Comparison of ENCODE assay signal across 23 cellular contexts in the genomic region with DNA sequence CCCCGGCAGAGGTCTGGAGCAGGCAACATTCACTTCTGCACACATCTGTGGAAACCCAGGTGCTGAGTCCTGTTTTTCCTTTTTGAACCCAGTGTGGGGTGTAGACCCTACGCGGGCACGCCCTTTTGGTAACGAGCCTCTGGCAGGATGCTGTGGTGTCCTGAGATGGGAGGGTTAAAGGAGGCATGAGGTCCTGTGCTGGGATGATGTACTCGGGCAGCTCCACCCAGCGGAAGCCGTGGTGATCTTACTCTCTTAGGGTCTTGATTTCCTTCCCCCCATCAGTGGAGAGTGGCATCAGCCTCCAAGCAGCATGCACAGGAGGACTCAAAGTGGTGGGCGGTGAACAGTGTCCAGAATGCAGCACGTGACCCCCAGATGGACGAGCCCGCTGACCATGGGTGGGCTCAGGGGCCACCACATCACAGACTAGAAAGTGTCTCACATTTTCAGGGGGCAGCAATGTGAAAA.
DNase-seq lines count a peak whose midpoint lies in the region; ATAC-seq and TF ChIP-seq lines count a peak whose summit lies in the region.
"Had no signal": no experiment of that assay in that cellular context is flagged by ENCODE, and none has a peak within 500 bp of the region (broad histone marks: within the 10 kb centered on the region; RNA-seq: fewer than 3 reads in every experiment).

No MANE protein-coding gene starts in this region.

- no peak for TF ChIP-seq CTCF in activated CD8-positive, alpha-beta T cell treated with anti-CD3 and anti-CD28 coated beads for 36 hours (IDR thresholded peaks at IDR 0.05)
- peak; percentile 11; the same call in 1 of the 2 replicates for TF ChIP-seq CTCF in OCI-LY1 (IDR thresholded peaks at IDR 0.05; ENCODE audit: low read length)
- TF ChIP-seq CTCF in coronary artery (IDR thresholded peaks at IDR 0.05): no peak
- no peak for TF ChIP-seq CTCF in osteocyte (IDR thresholded peaks at IDR 0.05)

- no peaks in the 10 kb centered on the region for H3K9me2 ChIP-seq in OCI-LY1 (ENCODE audit: low read depth, low read length)

- no peak overlapping the region for H3K4me2 ChIP-seq in OCI-LY1 (ENCODE audit: low read length)

- no peaks in the 10 kb centered on the region for H3K36me3 ChIP-seq in OCI-LY1 (ENCODE audit: insufficient read depth, low read length)
- H3K36me3 ChIP-seq: esophagus muscularis mucosa, gastrocnemius medialis, ovary, right atrium auricular region had no signal

- H3K27ac ChIP-seq in OCI-LY1 (ENCODE audit: low read depth, low read length, poor library complexity, severe bottlenecking): no peak overlapping the region
- no peak overlapping the region for H3K27ac ChIP-seq in coronary artery
- H3K27ac ChIP-seq: esophagus muscularis mucosa, gastrocnemius medialis, ovary, right atrium auricular region had no signal

- CTCF ChIA-PET in activated CD8-positive, alpha-beta T cell treated with anti-CD3 and anti-CD28 coated beads, Interleukin-2, amount 10 ng/mL, durations not matched to agents 7 days and 5 days (lab: Charles Lee): interaction anchor here (1.3 kb wide), 1 partner anchor 53 kb away, joined by 5 read pairs; no protein-coding TSS in a partner anchor
- CTCF ChIA-PET in activated CD8-positive, alpha-beta T cell treated with anti-CD3 and anti-CD28 coated beads for 36 hours (lab: Charles Lee): no interaction called here

- peaks cover under 1% of the 10 kb centered on the region for H3K36me3 Mint-ChIP-seq in activated CD8-positive, alpha-beta T cell treated with anti-CD3 and anti-CD28 coated beads, Interleukin-2, amount 10 ng/mL, durations not matched to agents 7 days and 5 days (ENCODE audit: low read depth)
- no peaks in the 10 kb centered on the region for H3K36me3 Mint-ChIP-seq in activated CD8-positive, alpha-beta T cell treated with anti-CD3 and anti-CD28 coated beads for 36 hours (ENCODE audit: low read depth)
- H3K36me3 Mint-ChIP-seq in osteocyte (ENCODE audit: unreplicated experiment): no peaks in the 10 kb centered on the region
- no peaks in the 10 kb centered on the region for H3K36me3 Mint-ChIP-seq in natural killer cell treated with Interleukin-12 subunit alpha and Interleukin-12 subunit beta and Interleukin-15 and Interleukin-18, amount 100 ng/mL, for 72 hours
- H3K36me3 Mint-ChIP-seq: activated naive CD8-positive, alpha-beta T cell had no signal

- H3K4me1 ChIP-seq in OCI-LY1 (ENCODE audit: insufficient read depth, low read length, severe bottlenecking): no peaks in the 10 kb centered on the region
- H3K4me1 ChIP-seq: Caco-2, esophagus muscularis mucosa, gastrocnemius medialis, right atrium auricular region had no signal

- H4K20me1 ChIP-seq in OCI-LY1 (ENCODE audit: insufficient read depth, low read length): no peaks in the 10 kb centered on the region

- H3K27me3 ChIP-seq in OCI-LY1 (ENCODE audit: insufficient read depth, low read length): peaks cover 3% of the 10 kb centered on the region; the same call in 1 of the 2 replicates
- H3K27me3 ChIP-seq: ovary, right atrium auricular region had no signal

- no peak for DNase-seq in activated CD8-positive, alpha-beta T cell treated with anti-CD3 and anti-CD28 coated beads, Interleukin-2, amount 10 ng/mL, durations not matched to agents 7 days and 5 days
- no peak for DNase-seq in activated CD8-positive, alpha-beta T cell treated with anti-CD3 and anti-CD28 coated beads for 36 hours
- DNase-seq in coronary artery (ENCODE audit: low spot score) (peak; percentile 36), osteocyte (ENCODE audit: extremely low spot score, unreplicated experiment) (peak; percentile 75), NCI-H2196 (lab: John Stamatoyannopoulos, UW; ENCODE audit: unreplicated experiment) (no peak)
- DNase-seq in natural killer cell treated with Interleukin-12 subunit alpha and Interleukin-12 subunit beta and Interleukin-15 and Interleukin-18, amount 100 ng/mL, for 72 hours (ENCODE audit: low spot score): no peak
- DNase-seq: activated CD4-positive, alpha-beta T cell treated with anti-CD3 and anti-CD28 coated beads for 48 hours; activated T-cell treated with anti-CD3 and anti-CD28 coated beads, Interleukin-2, amount 50 U/mL, for 24 hours; AML-193; Caco-2; effector CD4-positive, alpha-beta T cell; gastrocnemius medialis; mammary epithelial cell; NCI-H1048; NCI-H1930; NCI-H226; ovary; trophoblast cell had no signal

- peaks cover 5% of the 10 kb centered on the region; the same call in 1 of the 2 replicates for H3K9me3 ChIP-seq in OCI-LY1 (ENCODE audit: low read length)
- H3K9me3 ChIP-seq: Caco-2, esophagus muscularis mucosa, gastrocnemius medialis, ovary, right atrium auricular region had no signal

- no peak overlapping the region for H2AFZ ChIP-seq in OCI-LY1 (ENCODE audit: low read length)

- no peak overlapping the region for H3K27ac Mint-ChIP-seq in activated CD8-positive, alpha-beta T cell treated with anti-CD3 and anti-CD28 coated beads, Interleukin-2, amount 10 ng/mL, durations not matched to agents 7 days and 5 days
- no peak overlapping the region for H3K27ac Mint-ChIP-seq in activated CD8-positive, alpha-beta T cell treated with anti-CD3 and anti-CD28 coated beads for 36 hours
- no peak overlapping the region for H3K27ac Mint-ChIP-seq in osteocyte (ENCODE audit: unreplicated experiment)
- no peak overlapping the region for H3K27ac Mint-ChIP-seq in natural killer cell treated with Interleukin-12 subunit alpha and Interleukin-12 subunit beta and Interleukin-15 and Interleukin-18, amount 100 ng/mL, for 72 hours
- H3K27ac Mint-ChIP-seq: activated naive CD8-positive, alpha-beta T cell; activated T-cell treated with anti-CD3 and anti-CD28 coated beads, Interleukin-2, amount 50 U/mL, for 24 hours had no signal

- H3K4me3 Mint-ChIP-seq in activated CD8-positive, alpha-beta T cell treated with anti-CD3 and anti-CD28 coated beads, Interleukin-2, amount 10 ng/mL, durations not matched to agents 7 days and 5 days: no peak overlapping the region
- no peak overlapping the region for H3K4me3 Mint-ChIP-seq in activated CD8-positive, alpha-beta T cell treated with anti-CD3 and anti-CD28 coated beads for 36 hours
- no peak overlapping the region for H3K4me3 Mint-ChIP-seq in osteocyte (ENCODE audit: unreplicated experiment)
- H3K4me3 Mint-ChIP-seq in natural killer cell treated with Interleukin-12 subunit alpha and Interleukin-12 subunit beta and Interleukin-15 and Interleukin-18, amount 100 ng/mL, for 72 hours: no peak overlapping the region
- H3K4me3 Mint-ChIP-seq: activated naive CD8-positive, alpha-beta T cell; activated T-cell treated with anti-CD3 and anti-CD28 coated beads, Interleukin-2, amount 50 U/mL, for 24 hours had no signal

- ATAC-seq in activated CD8-positive, alpha-beta T cell treated with anti-CD3 and anti-CD28 coated beads, Interleukin-2, amount 10 ng/mL, durations not matched to agents 7 days and 5 days: peak; percentile 32
- no peak for ATAC-seq in activated CD8-positive, alpha-beta T cell treated with anti-CD3 and anti-CD28 coated beads for 36 hours
- no peak for ATAC-seq in HG03139 (IDR thresholded peaks at IDR 0.05; ENCODE audit: unreplicated experiment)
- no peak for ATAC-seq in natural killer cell treated with Interleukin-12 subunit alpha and Interleukin-12 subunit beta and Interleukin-15 and Interleukin-18, amount 100 ng/mL, for 72 hours
- ATAC-seq: gastrocnemius medialis had no signal

- no peaks in the 10 kb centered on the region for H3K79me2 ChIP-seq in OCI-LY1 (ENCODE audit: insufficient read depth, low read length)

- intact Hi-C loops in activated CD8-positive, alpha-beta T cell treated with anti-CD3 and anti-CD28 coated beads for 36 hours (cut with micrococcal nuclease): no loop called here

- H3K4me1 Mint-ChIP-seq in activated CD8-positive, alpha-beta T cell treated with anti-CD3 and anti-CD28 coated beads, Interleukin-2, amount 10 ng/mL, durations not matched to agents 7 days and 5 days (ENCODE audit: low read depth): peaks cover 23% of the 10 kb centered on the region
- peaks cover 7% of the 10 kb centered on the region for H3K4me1 Mint-ChIP-seq in activated CD8-positive, alpha-beta T cell treated with anti-CD3 and anti-CD28 coated beads for 36 hours (ENCODE audit: low read depth)
- H3K4me1 Mint-ChIP-seq in osteocyte (ENCODE audit: unreplicated experiment): no peaks in the 10 kb centered on the region
- peaks cover 3 to 7% of the 10 kb centered on the region in 2 donors for H3K4me1 Mint-ChIP-seq in natural killer cell treated with Interleukin-12 subunit alpha and Interleukin-12 subunit beta and Interleukin-15 and Interleukin-18, amount 100 ng/mL, for 72 hours (ENCODE audit: low read depth in 2 of 2)

- POLR2A ChIA-PET in activated CD8-positive, alpha-beta T cell treated with anti-CD3 and anti-CD28 coated beads, Interleukin-2, amount 10 ng/mL, durations not matched to agents 7 days and 5 days (lab: Charles Lee): interaction anchor here (0.7 kb wide), 1 partner anchor 14 kb away, joined by 3 read pairs; no protein-coding TSS in a partner anchor
- POLR2A ChIA-PET in activated CD8-positive, alpha-beta T cell treated with anti-CD3 and anti-CD28 coated beads for 36 hours (lab: Charles Lee): no interaction called here

- no peak overlapping the region for H3K9ac ChIP-seq in OCI-LY1 (ENCODE audit: low read length)

- H3K9me3 Mint-ChIP-seq in activated CD8-positive, alpha-beta T cell treated with anti-CD3 and anti-CD28 coated beads, Interleukin-2, amount 10 ng/mL, durations not matched to agents 7 days and 5 days (ENCODE audit: insufficient read depth): no peaks in the 10 kb centered on the region
- H3K9me3 Mint-ChIP-seq in activated CD8-positive, alpha-beta T cell treated with anti-CD3 and anti-CD28 coated beads for 36 hours: peaks cover under 1% of the 10 kb centered on the region
- H3K9me3 Mint-ChIP-seq in osteocyte (ENCODE audit: unreplicated experiment): no peaks in the 10 kb centered on the region
- no peaks in the 10 kb centered on the region for H3K9me3 Mint-ChIP-seq in natural killer cell treated with Interleukin-12 subunit alpha and Interleukin-12 subunit beta and Interleukin-15 and Interleukin-18, amount 100 ng/mL, for 72 hours

- H3K27me3 Mint-ChIP-seq in activated CD8-positive, alpha-beta T cell treated with anti-CD3 and anti-CD28 coated beads, Interleukin-2, amount 10 ng/mL, durations not matched to agents 7 days and 5 days (ENCODE audit: low read depth): peaks cover 7% of the 10 kb centered on the region
- peaks cover 2% of the 10 kb centered on the region for H3K27me3 Mint-ChIP-seq in activated CD8-positive, alpha-beta T cell treated with anti-CD3 and anti-CD28 coated beads for 36 hours
- H3K27me3 Mint-ChIP-seq in osteocyte (ENCODE audit: unreplicated experiment): no peaks in the 10 kb centered on the region
- peaks cover 15 to 30% of the 10 kb centered on the region in 2 donors for H3K27me3 Mint-ChIP-seq in natural killer cell treated with Interleukin-12 subunit alpha and Interleukin-12 subunit beta and Interleukin-15 and Interleukin-18, amount 100 ng/mL, for 72 hours
- H3K27me3 Mint-ChIP-seq: activated naive CD8-positive, alpha-beta T cell; activated T-cell treated with anti-CD3 and anti-CD28 coated beads, Interleukin-2, amount 50 U/mL, for 24 hours had no signal

- H3F3A ChIP-seq in OCI-LY1 (ENCODE audit: insufficient read depth, low read length): no peaks in the 10 kb centered on the region

- no peak overlapping the region for H3K4me3 ChIP-seq in OCI-LY1 (ENCODE audit: low read depth, low read length, poor library complexity, severe bottlenecking)
- H3K4me3 ChIP-seq in coronary artery: no peak overlapping the region
- H3K4me3 ChIP-seq: esophagus muscularis mucosa, gastrocnemius medialis, ovary, right atrium auricular region had no signal

Comparison
In these comparisons a context has a peak if more than half of its experiments do, and no peak if none do; other contexts are left out.
1. DNase-seq: peak in coronary artery (single experiment) and osteocyte (single experiment); none in activated CD8-positive, alpha-beta T cell treated with anti-CD3 and anti-CD28 coated beads, Interleukin-2, amount 10 ng/mL, durations not matched to agents 7 days and 5 days (single experiment), activated CD8-positive, alpha-beta T cell treated with anti-CD3 and anti-CD28 coated beads for 36 hours (single experiment), NCI-H2196 (single experiment) and natural killer cell treated with Interleukin-12 subunit alpha and Interleukin-12 subunit beta and Interleukin-15 and Interleukin-18, amount 100 ng/mL, for 72 hours (single experiment).